In genomic region chr5:111998871-111999270, GRCh38 we compare ENCODE assay signal across 23 cellular contexts.
DNase-seq lines count a peak whose midpoint lies in the region; ATAC-seq and TF ChIP-seq lines count a peak whose summit lies in the region.
"Had no signal": no experiment of that assay in that cellular context is flagged by ENCODE, and none has a peak within 500 bp of the region (broad histone marks: within the 10 kb centered on the region; RNA-seq: fewer than 3 reads in every experiment).

No MANE protein-coding gene starts in this region.

- H3K9me3 Mint-ChIP-seq in T-cell: no peaks in the 10 kb centered on the region
- H3K9me3 Mint-ChIP-seq: activated T-cell treated with anti-CD3 and anti-CD28 coated beads, Interleukin-2, amount 50 U/mL, for 72 hours; stimulated activated naive CD8-positive, alpha-beta T cell treated with anti-CD3 and anti-CD28 coated beads, Interleukin-15, amount 100 ng/mL, for 72 hours had no signal

- H4K8ac ChIP-seq in mesenchymal stem cell (ENCODE audit: low read length): no peak overlapping the region

- DNase-seq in EL (peak; percentile 47), M059J (ENCODE audit: low read depth) (peak; percentile 75), brain microvascular endothelial cell (peak; percentile 25), mesenchymal stem cell (no peak), erythroblast (lab: John Stamatoyannopoulos, UW) (no peak), T-cell (no peak), BE2C (no peak)
- no peak for DNase-seq in stimulated activated CD4-positive, alpha-beta T cell treated with anti-CD3 and anti-CD28 coated beads, Interleukin-4, amount 100 ng/mL, for 4 hours
- DNase-seq: activated CD8-positive, alpha-beta memory T cell treated with anti-CD3 and anti-CD28 coated beads, Interleukin-2, amount 10 ng/mL, durations not matched to agents 7 days and 5 days; activated naive CD4-positive, alpha-beta T cell treated with Interleukin-2 at 50 U/mL for 16 hours; activated T-cell treated with anti-CD3 and anti-CD28 coated beads, Interleukin-2, amount 50 U/mL, for 72 hours; anterior cingulate cortex; C1 segment of cervical spinal cord; left lung; midbrain; MV-4-11; NCI-H526 treated with DMSO at 0.1 percent for 48 hours; stimulated activated naive CD8-positive, alpha-beta T cell treated with anti-CD3 and anti-CD28 coated beads, Interleukin-15, amount 100 ng/mL, for 72 hours; T-helper 2 cell; tibial artery had no signal

- TF ChIP-seq CTCF in brain microvascular endothelial cell (IDR thresholded peaks at IDR 0.05; ENCODE audit: low read depth, low read length, missing control alignments) (no peak), BE2C (IDR thresholded peaks at IDR 0.05; ENCODE audit: low read depth, low read length) (no peak)

- H3K4ac ChIP-seq in mesenchymal stem cell (ENCODE audit: low read depth in 1 of 2, low read length in 2 of 2): peak overlapping the region in 1 of 2 experiments; percentile 45

- no peak overlapping the region for H2AFZ ChIP-seq in mesenchymal stem cell (ENCODE audit: low read depth, low read length)

- peak overlapping the region; percentile 17 to 95 for H2BK12ac ChIP-seq in mesenchymal stem cell (ENCODE audit: low read length in 2 of 2)

- no peak overlapping the region for H2BK15ac ChIP-seq in mesenchymal stem cell (ENCODE audit: low read depth, poor library complexity, severe bottlenecking)

- peak overlapping the region; percentile 54 for H2BK120ac ChIP-seq in mesenchymal stem cell (ENCODE audit: low read depth, low read length)

- no peaks in the 10 kb centered on the region for H3K36me3 Mint-ChIP-seq in T-cell
- H3K36me3 Mint-ChIP-seq: activated CD8-positive, alpha-beta memory T cell treated with anti-CD3 and anti-CD28 coated beads, Interleukin-2, amount 10 ng/mL, durations not matched to agents 7 days and 5 days had no signal

- H2AK5ac ChIP-seq in mesenchymal stem cell (ENCODE audit: low read length, severe bottlenecking): no peak overlapping the region

- TF ChIP-seq POLR2A in erythroblast (IDR thresholded peaks at IDR 0.05; ENCODE audit: low read length): no peak

- H3K23ac ChIP-seq in mesenchymal stem cell (ENCODE audit: low read length in 2 of 2): no peak overlapping the region

- H3K4me3 Mint-ChIP-seq in T-cell: no peak overlapping the region
- H3K4me3 Mint-ChIP-seq: activated CD8-positive, alpha-beta memory T cell treated with anti-CD3 and anti-CD28 coated beads, Interleukin-2, amount 10 ng/mL, durations not matched to agents 7 days and 5 days; activated T-cell treated with anti-CD3 and anti-CD28 coated beads, Interleukin-2, amount 50 U/mL, for 72 hours; central memory CD8-positive, alpha-beta T cell; stimulated activated naive CD8-positive, alpha-beta T cell treated with anti-CD3 and anti-CD28 coated beads, Interleukin-15, amount 100 ng/mL, for 72 hours had no signal

- no peak overlapping the region for H2BK5ac ChIP-seq in mesenchymal stem cell (ENCODE audit: low read depth, low read length, poor library complexity, severe bottlenecking)

- H3K4me3 ChIP-seq in brain microvascular endothelial cell (ENCODE audit: low read depth, low read length) (no peak overlapping the region), mesenchymal stem cell (ENCODE audit: insufficient read depth in 1 of 2, low read depth in 1 of 2, low read length in 2 of 2) (no peak overlapping the region), BE2C (ENCODE audit: low read depth, low read length) (no peak overlapping the region)
- H3K4me3 ChIP-seq: left lung, tibial artery had no signal

- H3K36me3 ChIP-seq in brain microvascular endothelial cell (replicated peaks): no peaks in the 10 kb centered on the region
- H3K36me3 ChIP-seq in mesenchymal stem cell (ENCODE audit: control insufficient read depth in 1 of 2, insufficient read depth in 2 of 2, low read depth in 1 of 2, low read length in 2 of 2): no peaks in the 10 kb centered on the region
- H3K36me3 ChIP-seq in BE2C: no peaks in the 10 kb centered on the region
- H3K36me3 ChIP-seq: left lung, tibial artery had no signal

- peak overlapping the region; percentile 95 for H3K27ac ChIP-seq in brain microvascular endothelial cell
- no peak overlapping the region for H3K27ac ChIP-seq in mesenchymal stem cell (ENCODE audit: low read length, poor library complexity, severe bottlenecking)
- H3K27ac ChIP-seq: left lung, tibial artery had no signal

- peak overlapping the region; percentile 34 for H4K91ac ChIP-seq in mesenchymal stem cell (ENCODE audit: low read length)

- CTCF ChIA-PET in T-cell (lab: Charles Lee): no interaction called here

- no peak for ATAC-seq in T-cell (replicated peaks in 1 of 4)
- ATAC-seq: activated CD8-positive, alpha-beta memory T cell treated with anti-CD3 and anti-CD28 coated beads, Interleukin-2, amount 10 ng/mL, durations not matched to agents 7 days and 5 days; activated T-cell treated with anti-CD3 and anti-CD28 coated beads, Interleukin-2, amount 50 U/mL, for 72 hours; HCT116; sciatic nerve; stimulated activated naive CD8-positive, alpha-beta T cell treated with anti-CD3 and anti-CD28 coated beads, Interleukin-15, amount 100 ng/mL, for 72 hours had no signal

- no peaks in the 10 kb centered on the region for H3K4me1 Mint-ChIP-seq in T-cell
- H3K4me1 Mint-ChIP-seq: activated CD8-positive, alpha-beta memory T cell treated with anti-CD3 and anti-CD28 coated beads, Interleukin-2, amount 10 ng/mL, durations not matched to agents 7 days and 5 days; central memory CD8-positive, alpha-beta T cell had no signal

- in situ Hi-C loops in brain microvascular endothelial cell (cut with HindIII; ENCODE audit: low pct_ligation_motif_present, low sequenced_read_pairs): no loop called here

- POLR2A ChIA-PET in T-cell (lab: Charles Lee): no interaction called here

- WGBS in mesenchymal stem cell: 86% methylated on average over 3 of the region's 3 CpGs

- H3K27me3 ChIP-seq in brain microvascular endothelial cell (replicated peaks) (no peaks in the 10 kb centered on the region), mesenchymal stem cell (ENCODE audit: control insufficient read depth in 1 of 2, insufficient read depth in 1 of 2, low read length in 2 of 2) (no peaks in the 10 kb centered on the region), BE2C (no peaks in the 10 kb centered on the region)
- H3K27me3 ChIP-seq: left lung, tibial artery had no signal

- H3K18ac ChIP-seq in mesenchymal stem cell (ENCODE audit: low read depth in 1 of 2, low read length in 2 of 2): peak overlapping the region; percentile 19 to 52

- H3K27ac Mint-ChIP-seq in T-cell: no peak overlapping the region
- H3K27ac Mint-ChIP-seq: activated CD8-positive, alpha-beta memory T cell treated with anti-CD3 and anti-CD28 coated beads, Interleukin-2, amount 10 ng/mL, durations not matched to agents 7 days and 5 days; activated T-cell treated with anti-CD3 and anti-CD28 coated beads, Interleukin-2, amount 50 U/mL, for 72 hours had no signal

- no peak overlapping the region for H3K9ac ChIP-seq in mesenchymal stem cell (ENCODE audit: low read length)

- H3K4me1 ChIP-seq in mesenchymal stem cell (ENCODE audit: control insufficient read depth, insufficient read depth, low read depth, low read length) (no peaks in the 10 kb centered on the region), BE2C (peaks cover 10% of the 10 kb centered on the region; the same call in 1 of the 2 replicates)
- H3K4me1 ChIP-seq: left lung, tibial artery had no signal

- H3K14ac ChIP-seq in mesenchymal stem cell (ENCODE audit: low read length in 2 of 2): no peak overlapping the region

- no peaks in the 10 kb centered on the region for H3K79me1 ChIP-seq in mesenchymal stem cell (replicated peaks; ENCODE audit: low read length, poor library complexity, severe bottlenecking)

- H3K27me3 Mint-ChIP-seq in T-cell: peaks cover 3 to 10% of the 10 kb centered on the region in 2 donors

- H3K4me2 ChIP-seq in mesenchymal stem cell (ENCODE audit: low read length, poor library complexity, severe bottlenecking): no peak overlapping the region

- H3K9me3 ChIP-seq in mesenchymal stem cell (ENCODE audit: control insufficient read depth, low read length) (no peaks in the 10 kb centered on the region), BE2C (no peaks in the 10 kb centered on the region)
- H3K9me3 ChIP-seq: left lung, tibial artery had no signal

Comparison
In these comparisons a context has a peak if more than half of its experiments do, and no peak if none do; other contexts are left out.
1. DNase-seq: peak in EL (single experiment), M059J (single experiment) and brain microvascular endothelial cell (single experiment); none in mesenchymal stem cell (single experiment), erythroblast (0 of 2), T-cell (0 of 34), stimulated activated CD4-positive, alpha-beta T cell treated with anti-CD3 and anti-CD28 coated beads, Interleukin-4, amount 100 ng/mL, for 4 hours (0 of 2) and BE2C (single experiment).